In genomic region chr1:116759636-116760035, GRCh38 we compare ENCODE assay signal across 21 cellular contexts. TPM values are rescaled to one million over a fixed set of nuclear protein-coding genes. Genes with fewer than 3 reads are reported as not detected.
DNase-seq lines count a peak whose midpoint lies in the region; ATAC-seq and TF ChIP-seq lines count a peak whose summit lies in the region.
"Had no signal": no experiment of that assay in that cellular context is flagged by ENCODE, and none has a peak within 500 bp of the region (broad histone marks: within the 10 kb centered on the region; RNA-seq: fewer than 3 reads in every experiment).

No MANE protein-coding gene starts in this region.

- peaks cover 98% of the 10 kb centered on the region for H3K36me3 Mint-ChIP-seq in activated naive CD4-positive, alpha-beta T cell treated with anti-CD3 and anti-CD28 coated beads for 36 hours (ENCODE audit: low read depth)
- H3K36me3 Mint-ChIP-seq in activated CD4-positive, alpha-beta memory T cell treated with anti-CD3 and anti-CD28 coated beads, Interleukin-2, amount 10 ng/mL, durations not matched to agents 7 days and 5 days (ENCODE audit: low read depth): peaks cover 97% of the 10 kb centered on the region
- H3K36me3 Mint-ChIP-seq in central memory CD8-positive, alpha-beta T cell (ENCODE audit: insufficient read depth): peaks cover 83% of the 10 kb centered on the region

- no peaks in the 10 kb centered on the region for H3K27me3 Mint-ChIP-seq in activated naive CD4-positive, alpha-beta T cell treated with anti-CD3 and anti-CD28 coated beads for 36 hours (ENCODE audit: low read depth)
- H3K27me3 Mint-ChIP-seq in activated CD4-positive, alpha-beta memory T cell treated with anti-CD3 and anti-CD28 coated beads, Interleukin-2, amount 10 ng/mL, durations not matched to agents 7 days and 5 days: no peaks in the 10 kb centered on the region
- no peaks in the 10 kb centered on the region for H3K27me3 Mint-ChIP-seq in central memory CD8-positive, alpha-beta T cell

- peak overlapping the region; percentile 77 for H3K4me3 ChIP-seq in thymus (ENCODE audit: low read length)
- H3K4me3 ChIP-seq: gastrocnemius medialis, GM23248, ovary, thoracic aorta had no signal

- POLR2A ChIA-PET in activated CD4-positive, alpha-beta memory T cell treated with anti-CD3 and anti-CD28 coated beads, Interleukin-2, amount 10 ng/mL, durations not matched to agents 7 days and 5 days (lab: Charles Lee): interaction anchor here (1.3 to 15.7 kb wide), 10 partner anchors 9 to 300 kb away, joined by 3 to 283 read pairs (median 22); partner anchors contain the start of gene TTF2

- no peak for TF ChIP-seq CTCF in GM10266 (IDR thresholded peaks at IDR 0.05; ENCODE audit: control insufficient read depth, insufficient read depth, low read depth, missing control alignments)

- peak overlapping the region; percentile 2 for H3K27ac ChIP-seq in thymus (ENCODE audit: low read depth)
- H3K27ac ChIP-seq: gastrocnemius medialis, GM23248, ovary, thoracic aorta had no signal

- H3K4me3 Mint-ChIP-seq in activated naive CD4-positive, alpha-beta T cell treated with anti-CD3 and anti-CD28 coated beads for 36 hours: peak overlapping the region; percentile 100
- peak overlapping the region; percentile 99 for H3K4me3 Mint-ChIP-seq in activated CD4-positive, alpha-beta memory T cell treated with anti-CD3 and anti-CD28 coated beads, Interleukin-2, amount 10 ng/mL, durations not matched to agents 7 days and 5 days
- H3K4me3 Mint-ChIP-seq in central memory CD8-positive, alpha-beta T cell: peak overlapping the region; percentile 96

- no peaks in the 10 kb centered on the region for H3K27me3 ChIP-seq in thymus (ENCODE audit: control insufficient read depth, insufficient read depth)
- H3K27me3 ChIP-seq: gastrocnemius medialis, ovary had no signal

- H3K9me3 Mint-ChIP-seq in activated naive CD4-positive, alpha-beta T cell treated with anti-CD3 and anti-CD28 coated beads for 36 hours: no peaks in the 10 kb centered on the region
- no peaks in the 10 kb centered on the region for H3K9me3 Mint-ChIP-seq in activated CD4-positive, alpha-beta memory T cell treated with anti-CD3 and anti-CD28 coated beads, Interleukin-2, amount 10 ng/mL, durations not matched to agents 7 days and 5 days
- no peaks in the 10 kb centered on the region for H3K9me3 Mint-ChIP-seq in central memory CD8-positive, alpha-beta T cell

- ATAC-seq in central memory CD8-positive, alpha-beta T cell (replicated peaks; ENCODE audit: extremely low read depth, poor library complexity, severe bottlenecking): no peak
- ATAC-seq: gastrocnemius medialis, right cardiac atrium had no signal

- CTCF ChIA-PET in activated naive CD4-positive, alpha-beta T cell treated with anti-CD3 and anti-CD28 coated beads for 36 hours (lab: Charles Lee): interaction anchor here (0.6 to 2.7 kb wide), 7 partner anchors 10 to 301 kb away, joined by 3 to 25 read pairs (median 5); partner anchors contain the start of gene TTF2
- CTCF ChIA-PET in activated CD4-positive, alpha-beta memory T cell treated with anti-CD3 and anti-CD28 coated beads, Interleukin-2, amount 10 ng/mL, durations not matched to agents 7 days and 5 days (lab: Charles Lee): interaction anchor here (1.4 to 2.3 kb wide), 4 partner anchors 9 to 56 kb away, joined by 5 to 18 read pairs (median 6); no protein-coding TSS in a partner anchor

- peaks cover 42% of the 10 kb centered on the region for H3K4me1 ChIP-seq in thymus (ENCODE audit: control insufficient read depth, insufficient read depth, low read length)
- H3K4me1 ChIP-seq: gastrocnemius medialis had no signal

- peak overlapping the region; percentile 100 for H3K27ac Mint-ChIP-seq in activated naive CD4-positive, alpha-beta T cell treated with anti-CD3 and anti-CD28 coated beads for 36 hours
- H3K27ac Mint-ChIP-seq in activated CD4-positive, alpha-beta memory T cell treated with anti-CD3 and anti-CD28 coated beads, Interleukin-2, amount 10 ng/mL, durations not matched to agents 7 days and 5 days: peak overlapping the region; percentile 91
- H3K27ac Mint-ChIP-seq in central memory CD8-positive, alpha-beta T cell (ENCODE audit: low read depth): peak overlapping the region; percentile 98

- peak; percentile 31 for DNase-seq in activated naive CD4-positive, alpha-beta T cell treated with anti-CD3 and anti-CD28 coated beads for 36 hours
- no peak for DNase-seq in activated naive CD4-positive, alpha-beta T cell treated with Interleukin-2 at 50 U/mL for 16 hours
- no peak for DNase-seq in activated CD4-positive, alpha-beta memory T cell treated with anti-CD3 and anti-CD28 coated beads, Interleukin-2, amount 10 ng/mL, durations not matched to agents 7 days and 5 days
- no peak for DNase-seq in central memory CD8-positive, alpha-beta T cell (ENCODE audit: low spot score in 2 of 2)
- DNase-seq in stimulated activated CD4-positive, alpha-beta T cell treated with anti-CD3 and anti-CD28 coated beads, Interleukin-4, amount 100 ng/mL, for 1 hour: no peak
- DNase-seq in NK-92 treated with Interleukin-12 subunit alpha and Interleukin-12 subunit beta, amount 100 ng/mL, for 24 hours (lab: John Stamatoyannopoulos, UW): no peak
- no peak for DNase-seq in GM10266 (ENCODE audit: extremely low spot score)
- DNase-seq: activated gamma-delta T cell, gastrocnemius medialis, GM23248, IMR-90, kidney, MM.1S, NCI-H1436, NCI-H510A treated with DMSO at 0.1 percent for 48 hours, ovary, right cardiac atrium had no signal

- H3K9me3 ChIP-seq in thymus (ENCODE audit: control insufficient read depth): no peaks in the 10 kb centered on the region
- H3K9me3 ChIP-seq: gastrocnemius medialis, ovary, thoracic aorta had no signal

- intact Hi-C loops in activated naive CD4-positive, alpha-beta T cell treated with anti-CD3 and anti-CD28 coated beads for 36 hours (cut with micrococcal nuclease): loop anchor here (5.0 kb wide), 1 partner anchor 248 kb away; no protein-coding TSS in a partner anchor

- 70% methylated on average over 1 of the region's 1 CpG for WGBS in thymus

- H3K4me1 Mint-ChIP-seq in activated naive CD4-positive, alpha-beta T cell treated with anti-CD3 and anti-CD28 coated beads for 36 hours (ENCODE audit: low read depth): peaks cover 45% of the 10 kb centered on the region
- peaks cover 53% of the 10 kb centered on the region for H3K4me1 Mint-ChIP-seq in activated CD4-positive, alpha-beta memory T cell treated with anti-CD3 and anti-CD28 coated beads, Interleukin-2, amount 10 ng/mL, durations not matched to agents 7 days and 5 days
- peaks cover 61% of the 10 kb centered on the region for H3K4me1 Mint-ChIP-seq in central memory CD8-positive, alpha-beta T cell

- H3K36me3 ChIP-seq in thymus (ENCODE audit: control insufficient read depth, insufficient read depth): peaks cover 39% of the 10 kb centered on the region
- H3K36me3 ChIP-seq: gastrocnemius medialis, ovary, thoracic aorta had no signal

RNA-seq across cellular contexts. Expression of gene CD2, which starts 5.4 kb away (rescaled TPM):
- 100 to 1,000 TPM; 251 to 264 TPM for total RNA-seq in activated naive CD4-positive, alpha-beta T cell treated with anti-CD3 and anti-CD28 coated beads for 36 hours
- total RNA-seq in activated CD4-positive, alpha-beta memory T cell treated with anti-CD3 and anti-CD28 coated beads, Interleukin-2, amount 10 ng/mL, durations not matched to agents 7 days and 5 days: 100 to 1,000 TPM; 329 to 340 TPM
- polyA plus RNA-seq in thymus: 244 TPM
- total RNA-seq: cerebellum, GM23248, IMR-90 had no signal
- polyA plus RNA-seq: AG04450, GM23248, IMR-90 had no signal
